Comparison of ENCODE assay signal across 1 cellular context in the genomic region with DNA sequence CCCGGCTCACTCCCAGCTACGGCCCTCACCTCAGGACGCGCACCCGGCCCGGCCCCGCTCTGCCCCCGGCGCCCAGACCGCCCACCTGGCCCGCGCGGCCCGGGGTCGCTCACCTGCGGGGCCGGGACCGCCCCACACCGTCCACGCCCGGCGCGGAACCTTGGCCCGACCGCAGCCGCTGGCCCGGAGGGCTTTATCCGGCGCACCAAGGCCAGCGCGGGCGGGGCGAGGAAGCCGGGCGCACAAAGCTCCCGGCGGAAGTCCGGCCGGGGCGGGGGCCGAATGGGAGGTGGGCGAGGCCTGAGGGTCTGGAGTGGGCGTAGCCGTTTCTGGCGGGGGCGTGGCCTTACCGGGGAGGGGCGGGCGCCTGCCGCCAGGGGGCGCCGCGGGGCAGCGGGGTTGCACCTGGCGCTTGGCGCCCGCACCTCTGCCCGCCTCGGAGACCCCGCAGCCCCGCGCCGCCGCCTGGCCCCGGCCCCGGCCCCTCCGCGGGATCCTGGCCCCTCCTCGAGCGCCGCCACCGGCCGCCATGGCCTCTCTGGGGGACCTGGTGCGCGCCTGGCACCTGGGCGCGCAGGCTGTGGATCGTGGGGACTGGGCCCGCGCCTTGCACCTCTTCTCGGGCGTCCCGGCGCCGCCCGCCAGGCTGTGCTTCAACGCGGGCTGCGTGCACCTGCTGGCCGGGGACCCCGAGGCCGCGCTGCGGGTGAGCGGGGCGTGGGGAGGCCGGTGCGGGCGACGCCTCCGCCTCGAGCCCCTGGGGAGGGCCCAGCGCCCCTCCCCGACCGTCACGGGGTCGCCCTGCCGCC.
TF ChIP-seq lines count a peak whose summit lies in the region.

A gene with protein sequence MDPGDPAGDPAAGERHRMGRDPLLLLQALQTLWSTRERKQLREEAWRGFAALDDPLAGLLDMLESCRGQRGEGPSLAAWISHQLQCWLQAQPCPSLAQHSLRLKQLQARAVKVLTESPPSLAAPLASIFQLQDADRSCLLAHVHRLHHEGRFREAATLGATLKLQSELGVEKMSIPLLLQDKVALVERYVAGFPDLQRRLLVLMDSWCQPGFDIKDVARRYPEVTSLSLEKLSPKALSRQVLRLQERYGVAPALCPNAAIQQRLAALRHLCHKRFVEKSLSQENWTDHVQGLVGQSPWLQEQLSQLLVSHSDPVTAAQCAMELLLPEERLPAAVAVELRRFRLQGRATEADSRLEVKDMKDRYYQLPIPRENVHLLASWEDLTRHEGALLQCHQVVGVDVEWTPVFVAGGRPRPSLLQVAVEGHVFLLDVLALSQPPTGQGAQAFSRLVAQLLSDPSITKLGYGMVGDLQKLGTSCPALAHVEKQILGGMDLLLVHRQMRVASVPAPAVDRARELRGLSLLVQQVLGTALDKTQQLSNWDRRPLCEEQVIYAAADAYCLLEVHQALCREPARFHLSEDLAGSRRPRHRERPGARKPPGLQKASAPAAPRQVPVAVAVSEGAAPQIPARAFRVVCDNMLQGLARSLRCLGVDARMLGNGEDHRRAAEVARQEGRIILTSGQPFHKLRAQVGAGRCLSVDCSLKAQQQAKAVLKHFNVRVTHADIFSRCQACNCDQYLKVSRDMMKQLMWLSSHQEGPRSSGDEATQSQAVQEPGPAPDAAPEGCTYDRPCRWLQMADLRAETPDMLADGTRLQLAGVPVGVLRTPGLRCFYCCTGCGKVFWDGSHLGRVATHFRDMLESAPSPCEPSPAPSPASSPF (minus strand): TSS at position 162 of the 809 bp plus-strand sequence. CDS start 27,805 bp downstream, outside the sequence.
A gene with protein sequence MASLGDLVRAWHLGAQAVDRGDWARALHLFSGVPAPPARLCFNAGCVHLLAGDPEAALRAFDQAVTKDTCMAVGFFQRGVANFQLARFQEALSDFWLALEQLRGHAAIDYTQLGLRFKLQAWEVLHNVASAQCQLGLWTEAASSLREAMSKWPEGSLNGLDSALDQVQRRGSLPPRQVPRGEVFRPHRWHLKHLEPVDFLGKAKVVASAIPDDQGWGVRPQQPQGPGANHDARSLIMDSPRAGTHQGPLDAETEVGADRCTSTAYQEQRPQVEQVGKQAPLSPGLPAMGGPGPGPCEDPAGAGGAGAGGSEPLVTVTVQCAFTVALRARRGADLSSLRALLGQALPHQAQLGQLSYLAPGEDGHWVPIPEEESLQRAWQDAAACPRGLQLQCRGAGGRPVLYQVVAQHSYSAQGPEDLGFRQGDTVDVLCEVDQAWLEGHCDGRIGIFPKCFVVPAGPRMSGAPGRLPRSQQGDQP (plus strand): TSS at position 393 of the 809 bp plus-strand sequence. CDS start 137 bp downstream, at position 530.

TF ChIP-seq in HepG2, 621 proteins besides CTCF, POLR2A, EP300 and RAD21 (continued from another document and continues in another):
- TF ChIP-seq, protein P1, sequence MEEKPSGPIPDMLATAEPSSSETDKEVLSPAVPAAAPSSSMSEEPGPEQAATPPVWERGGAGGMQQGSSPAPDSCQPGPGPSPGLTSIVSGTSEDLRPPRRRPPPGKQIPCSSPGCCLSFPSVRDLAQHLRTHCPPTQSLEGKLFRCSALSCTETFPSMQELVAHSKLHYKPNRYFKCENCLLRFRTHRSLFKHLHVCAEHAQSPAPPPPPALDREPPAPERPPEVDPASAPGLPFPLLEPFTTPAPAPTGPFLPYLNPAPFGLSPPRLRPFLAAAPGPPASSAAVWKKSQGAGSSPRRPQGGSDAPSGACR (CRISPR knock-in tag; IDR thresholded peaks at IDR 0.05): peak; percentile 69; the same call in 1 of the 2 replicates
- TF ChIP-seq, protein P2, sequence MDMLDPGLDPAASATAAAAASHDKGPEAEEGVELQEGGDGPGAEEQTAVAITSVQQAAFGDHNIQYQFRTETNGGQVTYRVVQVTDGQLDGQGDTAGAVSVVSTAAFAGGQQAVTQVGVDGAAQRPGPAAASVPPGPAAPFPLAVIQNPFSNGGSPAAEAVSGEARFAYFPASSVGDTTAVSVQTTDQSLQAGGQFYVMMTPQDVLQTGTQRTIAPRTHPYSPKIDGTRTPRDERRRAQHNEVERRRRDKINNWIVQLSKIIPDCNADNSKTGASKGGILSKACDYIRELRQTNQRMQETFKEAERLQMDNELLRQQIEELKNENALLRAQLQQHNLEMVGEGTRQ (IDR thresholded peaks at IDR 0.05; ENCODE audit: low read depth, low read length): no peak
- TF ChIP-seq, protein P2 (CRISPR knock-in tag; IDR thresholded peaks at IDR 0.05; ENCODE audit: borderline replicate concordance): no peak
- TF ChIP-seq ZNF367 (CRISPR knock-in tag; IDR thresholded peaks at IDR 0.05; ENCODE audit: borderline replicate concordance) (no peak), ZNF460 (CRISPR knock-in tag; IDR thresholded peaks at IDR 0.05; ENCODE audit: borderline replicate concordance) (no peak), ARNT2 (CRISPR knock-in tag; IDR thresholded peaks at IDR 0.05; ENCODE audit: low read depth) (peak; percentile 65; the same call in 1 of the 2 replicates), RFXANK (CRISPR knock-in tag; IDR thresholded peaks at IDR 0.05) (no peak), ARID2 (CRISPR knock-in tag; IDR thresholded peaks at IDR 0.05; ENCODE audit: borderline replicate concordance) (no peak), ZNF629 (CRISPR knock-in tag; conservative IDR thresholded peaks at IDR 0.05) (0 out of 2 replicates have a peak, but pooled peaks have one; percentile 21), TOE1 (CRISPR knock-in tag; IDR thresholded peaks at IDR 0.05) (no peak; the same call in 1 of the 2 replicates), ZNF570 (CRISPR knock-in tag; IDR thresholded peaks at IDR 0.05; ENCODE audit: borderline replicate concordance) (no peak), CEBPG (CRISPR knock-in tag; IDR thresholded peaks at IDR 0.05) (no peak), ZNF121 (CRISPR knock-in tag; IDR thresholded peaks at IDR 0.05) (peak; percentile 58; the same call in 1 of the 2 replicates), ZNF614 (CRISPR knock-in tag; IDR thresholded peaks at IDR 0.05; ENCODE audit: borderline replicate concordance) (peak; percentile 84; the same call in 1 of the 2 replicates), ZSCAN9 (CRISPR knock-in tag; IDR thresholded peaks at IDR 0.05; ENCODE audit: borderline replicate concordance) (peak; percentile 64; the same call in 1 of the 2 replicates), TAF15 (IDR thresholded peaks at IDR 0.05; ENCODE audit: low read depth, low read length, poor library complexity, severe bottlenecking) (no peak), NCOR1 (IDR thresholded peaks at IDR 0.05; ENCODE audit: borderline replicate concordance, low read length) (no peak), ZBTB7B (CRISPR knock-in tag; IDR thresholded peaks at IDR 0.05) (peak; percentile 74), ZNF670 (CRISPR knock-in tag; IDR thresholded peaks at IDR 0.05; ENCODE audit: borderline replicate concordance) (peak; percentile 82), NFIC (IDR thresholded peaks at IDR 0.05; ENCODE audit: low read length) (no peak), ZNF766 (CRISPR knock-in tag; IDR thresholded peaks at IDR 0.05; ENCODE audit: borderline replicate concordance) (no peak), SIX4 (CRISPR knock-in tag; IDR thresholded peaks at IDR 0.05) (0 out of 2 replicates have a peak, but pooled peaks have one; percentile 36), NFRKB (IDR thresholded peaks at IDR 0.05) (no peak), GATAD2A (CRISPR knock-in tag; IDR thresholded peaks at IDR 0.05) (0 out of 2 replicates have a peak, but pooled peaks have one; percentile 31), DNMT1 (CRISPR knock-in tag; IDR thresholded peaks at IDR 0.05) (no peak)
- TF ChIP-seq, protein P3, sequence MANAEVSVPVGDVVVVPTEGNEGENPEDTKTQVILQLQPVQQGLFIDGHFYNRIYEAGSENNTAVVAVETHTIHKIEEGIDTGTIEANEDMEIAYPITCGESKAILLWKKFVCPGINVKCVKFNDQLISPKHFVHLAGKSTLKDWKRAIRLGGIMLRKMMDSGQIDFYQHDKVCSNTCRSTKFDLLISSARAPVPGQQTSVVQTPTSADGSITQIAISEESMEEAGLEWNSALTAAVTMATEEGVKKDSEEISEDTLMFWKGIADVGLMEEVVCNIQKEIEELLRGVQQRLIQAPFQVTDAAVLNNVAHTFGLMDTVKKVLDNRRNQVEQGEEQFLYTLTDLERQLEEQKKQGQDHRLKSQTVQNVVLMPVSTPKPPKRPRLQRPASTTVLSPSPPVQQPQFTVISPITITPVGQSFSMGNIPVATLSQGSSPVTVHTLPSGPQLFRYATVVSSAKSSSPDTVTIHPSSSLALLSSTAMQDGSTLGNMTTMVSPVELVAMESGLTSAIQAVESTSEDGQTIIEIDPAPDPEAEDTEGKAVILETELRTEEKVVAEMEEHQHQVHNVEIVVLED (CRISPR knock-in tag; IDR thresholded peaks at IDR 0.05; ENCODE audit: borderline replicate concordance): peak; percentile 62; the same call in 1 of the 2 replicates
- TF ChIP-seq, protein P4, sequence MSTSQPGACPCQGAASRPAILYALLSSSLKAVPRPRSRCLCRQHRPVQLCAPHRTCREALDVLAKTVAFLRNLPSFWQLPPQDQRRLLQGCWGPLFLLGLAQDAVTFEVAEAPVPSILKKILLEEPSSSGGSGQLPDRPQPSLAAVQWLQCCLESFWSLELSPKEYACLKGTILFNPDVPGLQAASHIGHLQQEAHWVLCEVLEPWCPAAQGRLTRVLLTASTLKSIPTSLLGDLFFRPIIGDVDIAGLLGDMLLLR (CRISPR knock-in tag; IDR thresholded peaks at IDR 0.05): 0 out of 2 replicates have a peak, but pooled peaks have one; percentile 45
- TF ChIP-seq, protein P5, sequence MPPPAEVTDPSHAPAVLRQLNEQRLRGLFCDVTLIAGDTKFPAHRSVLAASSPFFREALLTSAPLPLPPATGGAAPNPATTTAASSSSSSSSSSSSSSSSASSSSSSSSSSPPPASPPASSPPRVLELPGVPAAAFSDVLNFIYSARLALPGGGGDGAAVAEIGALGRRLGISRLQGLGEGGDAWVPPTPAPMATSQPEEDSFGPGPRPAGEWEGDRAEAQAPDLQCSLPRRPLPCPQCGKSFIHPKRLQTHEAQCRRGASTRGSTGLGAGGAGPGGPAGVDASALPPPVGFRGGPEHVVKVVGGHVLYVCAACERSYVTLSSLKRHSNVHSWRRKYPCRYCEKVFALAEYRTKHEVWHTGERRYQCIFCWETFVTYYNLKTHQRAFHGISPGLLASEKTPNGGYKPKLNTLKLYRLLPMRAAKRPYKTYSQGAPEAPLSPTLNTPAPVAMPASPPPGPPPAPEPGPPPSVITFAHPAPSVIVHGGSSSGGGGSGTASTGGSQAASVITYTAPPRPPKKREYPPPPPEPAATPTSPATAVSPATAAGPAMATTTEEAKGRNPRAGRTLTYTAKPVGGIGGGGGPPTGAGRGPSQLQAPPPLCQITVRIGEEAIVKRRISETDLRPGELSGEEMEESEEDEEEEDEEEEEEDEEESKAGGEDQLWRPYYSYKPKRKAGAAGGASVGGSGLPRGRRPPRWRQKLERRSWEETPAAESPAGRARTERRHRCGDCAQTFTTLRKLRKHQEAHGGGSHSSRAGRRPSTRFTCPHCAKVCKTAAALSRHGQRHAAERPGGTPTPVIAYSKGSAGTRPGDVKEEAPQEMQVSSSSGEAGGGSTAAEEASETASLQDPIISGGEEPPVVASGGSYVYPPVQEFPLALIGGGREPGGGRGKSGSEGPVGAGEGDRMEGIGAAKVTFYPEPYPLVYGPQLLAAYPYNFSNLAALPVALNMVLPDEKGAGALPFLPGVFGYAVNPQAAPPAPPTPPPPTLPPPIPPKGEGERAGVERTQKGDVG (CRISPR knock-in tag; IDR thresholded peaks at IDR 0.05; ENCODE audit: borderline replicate concordance): no peak
- TF ChIP-seq, protein P6, sequence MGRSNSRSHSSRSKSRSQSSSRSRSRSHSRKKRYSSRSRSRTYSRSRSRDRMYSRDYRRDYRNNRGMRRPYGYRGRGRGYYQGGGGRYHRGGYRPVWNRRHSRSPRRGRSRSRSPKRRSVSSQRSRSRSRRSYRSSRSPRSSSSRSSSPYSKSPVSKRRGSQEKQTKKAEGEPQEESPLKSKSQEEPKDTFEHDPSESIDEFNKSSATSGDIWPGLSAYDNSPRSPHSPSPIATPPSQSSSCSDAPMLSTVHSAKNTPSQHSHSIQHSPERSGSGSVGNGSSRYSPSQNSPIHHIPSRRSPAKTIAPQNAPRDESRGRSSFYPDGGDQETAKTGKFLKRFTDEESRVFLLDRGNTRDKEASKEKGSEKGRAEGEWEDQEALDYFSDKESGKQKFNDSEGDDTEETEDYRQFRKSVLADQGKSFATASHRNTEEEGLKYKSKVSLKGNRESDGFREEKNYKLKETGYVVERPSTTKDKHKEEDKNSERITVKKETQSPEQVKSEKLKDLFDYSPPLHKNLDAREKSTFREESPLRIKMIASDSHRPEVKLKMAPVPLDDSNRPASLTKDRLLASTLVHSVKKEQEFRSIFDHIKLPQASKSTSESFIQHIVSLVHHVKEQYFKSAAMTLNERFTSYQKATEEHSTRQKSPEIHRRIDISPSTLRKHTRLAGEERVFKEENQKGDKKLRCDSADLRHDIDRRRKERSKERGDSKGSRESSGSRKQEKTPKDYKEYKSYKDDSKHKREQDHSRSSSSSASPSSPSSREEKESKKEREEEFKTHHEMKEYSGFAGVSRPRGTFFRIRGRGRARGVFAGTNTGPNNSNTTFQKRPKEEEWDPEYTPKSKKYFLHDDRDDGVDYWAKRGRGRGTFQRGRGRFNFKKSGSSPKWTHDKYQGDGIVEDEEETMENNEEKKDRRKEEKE (IDR thresholded peaks at IDR 0.05): no peak
- TF ChIP-seq, protein P7, sequence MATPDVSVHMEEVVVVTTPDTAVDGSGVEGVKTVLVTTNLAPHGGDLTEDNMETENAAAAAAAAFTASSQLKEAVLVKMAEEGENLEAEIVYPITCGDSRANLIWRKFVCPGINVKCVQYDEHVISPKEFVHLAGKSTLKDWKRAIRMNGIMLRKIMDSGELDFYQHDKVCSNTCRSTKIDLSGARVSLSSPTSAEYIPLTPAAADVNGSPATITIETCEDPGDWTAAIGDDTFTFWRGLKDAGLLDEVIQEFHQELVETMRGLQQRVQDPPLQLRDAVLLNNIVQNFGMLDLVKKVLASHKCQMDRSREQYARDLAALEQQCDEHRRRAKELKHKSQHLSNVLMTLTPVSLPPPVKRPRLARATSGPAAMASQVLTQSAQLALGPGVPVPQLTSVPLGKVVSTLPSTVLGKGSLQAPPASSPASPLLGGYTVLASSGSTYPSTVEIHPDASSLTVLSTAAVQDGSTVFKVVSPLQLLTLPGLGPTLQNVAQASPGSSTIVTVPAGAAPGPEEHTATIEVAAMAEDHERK (CRISPR knock-in tag; IDR thresholded peaks at IDR 0.05; ENCODE audit: low read depth): no peak
- TF ChIP-seq, protein P8, sequence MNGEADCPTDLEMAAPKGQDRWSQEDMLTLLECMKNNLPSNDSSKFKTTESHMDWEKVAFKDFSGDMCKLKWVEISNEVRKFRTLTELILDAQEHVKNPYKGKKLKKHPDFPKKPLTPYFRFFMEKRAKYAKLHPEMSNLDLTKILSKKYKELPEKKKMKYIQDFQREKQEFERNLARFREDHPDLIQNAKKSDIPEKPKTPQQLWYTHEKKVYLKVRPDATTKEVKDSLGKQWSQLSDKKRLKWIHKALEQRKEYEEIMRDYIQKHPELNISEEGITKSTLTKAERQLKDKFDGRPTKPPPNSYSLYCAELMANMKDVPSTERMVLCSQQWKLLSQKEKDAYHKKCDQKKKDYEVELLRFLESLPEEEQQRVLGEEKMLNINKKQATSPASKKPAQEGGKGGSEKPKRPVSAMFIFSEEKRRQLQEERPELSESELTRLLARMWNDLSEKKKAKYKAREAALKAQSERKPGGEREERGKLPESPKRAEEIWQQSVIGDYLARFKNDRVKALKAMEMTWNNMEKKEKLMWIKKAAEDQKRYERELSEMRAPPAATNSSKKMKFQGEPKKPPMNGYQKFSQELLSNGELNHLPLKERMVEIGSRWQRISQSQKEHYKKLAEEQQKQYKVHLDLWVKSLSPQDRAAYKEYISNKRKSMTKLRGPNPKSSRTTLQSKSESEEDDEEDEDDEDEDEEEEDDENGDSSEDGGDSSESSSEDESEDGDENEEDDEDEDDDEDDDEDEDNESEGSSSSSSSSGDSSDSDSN (CRISPR knock-in tag; IDR thresholded peaks at IDR 0.05): peak; percentile 96
